ENCODE assay signal across 9 cellular contexts in the genomic region with DNA sequence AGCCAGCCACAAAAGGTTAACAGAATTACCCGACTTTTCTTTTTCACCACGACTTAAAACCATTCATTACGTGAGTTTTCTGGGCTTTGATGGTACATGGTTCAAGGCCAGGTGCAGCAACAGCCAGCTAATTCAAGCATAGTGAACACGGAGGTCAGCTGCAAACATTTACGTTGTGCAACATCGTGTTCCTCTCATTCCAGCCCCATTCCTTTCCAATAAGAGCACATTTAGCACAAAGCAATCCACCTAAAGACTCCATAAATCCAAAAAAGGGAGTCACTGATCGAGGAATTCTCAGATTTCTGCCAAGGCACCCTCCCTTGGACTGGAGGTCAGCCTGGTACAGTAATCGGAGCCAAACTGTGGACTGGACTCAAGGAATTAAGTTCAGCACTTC. TPM values are rescaled to one million over a fixed set of nuclear protein-coding genes. Genes with fewer than 3 reads are reported as not detected.
DNase-seq lines count a peak whose midpoint lies in the region; ATAC-seq and TF ChIP-seq lines count a peak whose summit lies in the region.
"Had no signal": no experiment of that assay in that cellular context is flagged by ENCODE, and none has a peak within 500 bp of the region (broad histone marks: within the 10 kb centered on the region; RNA-seq: fewer than 3 reads in every experiment).

No MANE protein-coding gene starts in this region.

- no peaks in the 10 kb centered on the region for H3K9me3 Mint-ChIP-seq in MCF 10A (ENCODE audit: unreplicated experiment)

- 27 to 57% methylated on average over 8 of the region's 8 CpGs for WGBS in lung, 2 donors

- H3K4me3 ChIP-seq in HAP-1 = peak overlapping the region; percentile 0; the same call in 1 of the 2 replicates
- no peak overlapping the region for H3K4me3 ChIP-seq in lung

- H3K27ac ChIP-seq in lung (ENCODE audit: low read depth in 1 of 2, low read length in 1 of 2) = peak overlapping the region; percentile 47 to 68

- no peak for TF ChIP-seq CTCF in MCF 10A (IDR thresholded peaks at IDR 0.05; ENCODE audit: unreplicated experiment)
- TF ChIP-seq CTCF in lung (IDR thresholded peaks at IDR 0.05; ENCODE audit: control extremely low read depth, extremely low read depth) = no peak

- no peak overlapping the region for H3K4me3 Mint-ChIP-seq in MCF 10A (ENCODE audit: unreplicated experiment)
- H3K4me3 Mint-ChIP-seq: activated CD8-positive, alpha-beta memory T cell treated with anti-CD3 and anti-CD28 coated beads, Interleukin-2, amount 10 ng/mL, durations not matched to agents 7 days and 5 days had no signal

- no peaks in the 10 kb centered on the region for H3K36me3 ChIP-seq in HAP-1 (replicated peaks)
- no peaks in the 10 kb centered on the region for H3K36me3 ChIP-seq in lung (ENCODE audit: control insufficient read depth in 2 of 2, insufficient read depth in 2 of 2, low read length in 2 of 2)

- no peaks in the 10 kb centered on the region for H3K36me3 Mint-ChIP-seq in MCF 10A (ENCODE audit: insufficient read depth, unreplicated experiment)
- H3K36me3 Mint-ChIP-seq: activated CD8-positive, alpha-beta memory T cell treated with anti-CD3 and anti-CD28 coated beads, Interleukin-2, amount 10 ng/mL, durations not matched to agents 7 days and 5 days had no signal

- DNase-seq in A172 (ENCODE audit: low spot score) (peak; percentile 67), HAP-1 (ENCODE audit: low spot score in 2 of 2) (peak; percentile 77 to 84), MCF 10A (ENCODE audit: unreplicated experiment) (peak; percentile 88), lung (ENCODE audit: low spot score) (no peak), midbrain (lab: John Stamatoyannopoulos, UW) (no peak), NCI-H1436 treated with DMSO at 0.1 percent for 48 hours (lab: John Stamatoyannopoulos, UW) (no peak)
- DNase-seq: activated CD8-positive, alpha-beta memory T cell treated with anti-CD3 and anti-CD28 coated beads, Interleukin-2, amount 10 ng/mL, durations not matched to agents 7 days and 5 days had no signal

- POLR2A ChIA-PET in MCF 10A (lab: Yijun Ruan, JAX) = interaction anchor here (0.7 to 1.4 kb wide), 5 partner anchors 14 to 192 kb away, joined by 3 to 4 read pairs (median 3); partner anchors contain the start of gene NREP

- in situ Hi-C loops in HAP-1 (cut with MboI; ENCODE audit: low sequenced_read_pairs) = no loop called here

- intact Hi-C loops in MCF 10A (cut with micrococcal nuclease) = no loop called here

- H3K4me1 Mint-ChIP-seq in MCF 10A (ENCODE audit: insufficient read depth, unreplicated experiment) = peaks cover 36% of the 10 kb centered on the region

- no TSS peak for BruUV-seq in MCF 10A (replicated peaks; lab: Mats Ljungman, UMichigan)

- no peaks in the 10 kb centered on the region for H3K27me3 Mint-ChIP-seq in MCF 10A (ENCODE audit: insufficient read depth, unreplicated experiment)

- H3K9me3 ChIP-seq in HAP-1 (no peaks in the 10 kb centered on the region), lung (ENCODE audit: control insufficient read depth in 2 of 2, insufficient read depth in 1 of 2, low read length in 1 of 2) (no peaks in the 10 kb centered on the region)

- CTCF ChIA-PET in MCF 10A (lab: Yijun Ruan, JAX) = interaction anchor here (1.0 kb wide), 1 partner anchor 10 kb away, joined by 3 read pairs; no protein-coding TSS in a partner anchor

- H3K27me3 ChIP-seq in HAP-1 (ENCODE audit: low read depth) = no peaks in the 10 kb centered on the region
- H3K27me3 ChIP-seq in lung (ENCODE audit: control insufficient read depth, insufficient read depth) = no peaks in the 10 kb centered on the region

- ATAC-seq in lung (ENCODE audit: insufficient read depth, low FRiP score) (no peak), GM19328 (IDR thresholded peaks at IDR 0.05; ENCODE audit: unreplicated experiment) (no peak), HG02970 (IDR thresholded peaks at IDR 0.05; ENCODE audit: low FRiP score, unreplicated experiment) (no peak)
- ATAC-seq: activated CD8-positive, alpha-beta memory T cell treated with anti-CD3 and anti-CD28 coated beads, Interleukin-2, amount 10 ng/mL, durations not matched to agents 7 days and 5 days had no signal

- H3K4me1 ChIP-seq in HAP-1 (peaks cover 41% of the 10 kb centered on the region), lung (ENCODE audit: control insufficient read depth in 2 of 2, insufficient read depth in 2 of 2, low read length in 2 of 2) (peaks cover 8 to 53% of the 10 kb centered on the region in 2 donors)

- no peak overlapping the region for H3K27ac Mint-ChIP-seq in MCF 10A (ENCODE audit: low read depth, unreplicated experiment)
- H3K27ac Mint-ChIP-seq: activated CD8-positive, alpha-beta memory T cell treated with anti-CD3 and anti-CD28 coated beads, Interleukin-2, amount 10 ng/mL, durations not matched to agents 7 days and 5 days had no signal

RNA-seq across cellular contexts. Expression of gene NREP, which starts 14.4 kb away (rescaled TPM):
- total RNA-seq in A172 (2014; rRNA removed; shearing (Covaris generic)) = 22.3 and 27.2 TPM in 2 replicates
- total RNA-seq in MCF 10A (2022) = 2.5 and 7.0 TPM in 2 replicates
- total RNA-seq in lung = 100 to 1,000 TPM in 1 of 2 donors, 10 to 100 TPM in 1; 20.7 to 326 TPM
- polyA plus RNA-seq in lung = 10 to 100 TPM; 10.8 to 12.9 TPM

Comparison
In these comparisons a context has a peak if more than half of its experiments do, and no peak if none do; other contexts are left out.
1. DNase-seq: peak in A172 (single experiment), HAP-1 (2 of 2) and MCF 10A (single experiment); none in lung (single experiment), midbrain (single experiment) and NCI-H1436 treated with DMSO at 0.1 percent for 48 hours (single experiment).